In genomic region chr3:155854147-155854940, GRCh38 we compare ENCODE assay signal across 8 cellular contexts. TPM values are rescaled to one million over a fixed set of nuclear protein-coding genes. Genes with fewer than 3 reads are reported as not detected.
DNase-seq lines count a peak whose midpoint lies in the region; ATAC-seq and TF ChIP-seq lines count a peak whose summit lies in the region.

SLC33A1 (minus strand) TSS chr3:155854427; CDS start chr3:155853997, 430 bp downstream.

- CTCF ChIA-PET in GM10248 (lab: Yijun Ruan, JAX), result interaction anchor here (1.1 to 4.1 kb wide), 5 partner anchors 11 to 49 kb away, joined by 3 to 28 read pairs (median 6); partner anchors contain the start of genes C3orf33 and GMPS

- TF ChIP-seq CTCF in GM10248 (IDR thresholded peaks at IDR 0.05; ENCODE audit: control extremely low read depth, extremely low read depth, low read depth, missing control alignments), result no peak

- H3K27me3 Mint-ChIP-seq in activated naive CD8-positive, alpha-beta T cell, result no peaks in the 10 kb centered on the region

- peaks cover 9% of the 10 kb centered on the region for H3K36me3 Mint-ChIP-seq in activated naive CD8-positive, alpha-beta T cell

- peak within 1 kb of the TSS; percentile 99 for H3K27ac Mint-ChIP-seq in activated naive CD8-positive, alpha-beta T cell

- POLR2A ChIA-PET in GM10248 (lab: Yijun Ruan, JAX), result interaction anchor here (0.9 to 2.2 kb wide), 5 partner anchors 11 to 48 kb away, joined by 3 to 8 read pairs (median 5); partner anchors contain the start of genes C3orf33 and GMPS

- DNase-seq in GM10248 (ENCODE audit: extremely low spot score) (peak; percentile 98), NCI-H1105 (lab: John Stamatoyannopoulos, UW) (peak; percentile 100), SKM-1 treated with dmso at 0.1 percent for 144 hours (lab: John Stamatoyannopoulos, UW; ENCODE audit: unreplicated experiment) (peak; percentile 97), glomerular endothelial cell (ENCODE audit: extremely low read depth, low read depth, low spot score) (peak; percentile 95), occipital lobe (lab: John Stamatoyannopoulos, UW) (peak; percentile 99)

- peaks cover 36% of the 10 kb centered on the region for H3K4me1 Mint-ChIP-seq in activated naive CD8-positive, alpha-beta T cell (ENCODE audit: low read depth)

- peak within 1 kb of the TSS; percentile 97 for H3K4me3 Mint-ChIP-seq in activated naive CD8-positive, alpha-beta T cell

- no peaks in the 10 kb centered on the region for H3K9me3 Mint-ChIP-seq in activated naive CD8-positive, alpha-beta T cell (ENCODE audit: low read depth)

- H3K27ac ChIP-seq in temporal lobe (ENCODE audit: low read depth, low read length), result peak within 1 kb of the TSS; percentile 92

- ATAC-seq in HG02623 (IDR thresholded peaks at IDR 0.05; ENCODE audit: unreplicated experiment), result peak; percentile 91

RNA-seq across cellular contexts. Expression of gene SLC33A1, which starts in this region (rescaled TPM):
- total RNA-seq in glomerular endothelial cell (30.6 and 34.0 TPM in 2 replicates), occipital lobe (54.1 TPM), temporal lobe (26.6 TPM)

Comparison
In these comparisons a context has a peak if more than half of its experiments do, and no peak if none do; other contexts are left out.
1. Peak in every context shown above with its lines: DNase-seq, ATAC-seq and H3K27ac ChIP-seq.